ENCODE assay signal across 1 cellular context in genomic region chr20:47711046-47711752, GRCh38.
A peak's percentile ranks its signal among the peaks of the same experiment; 100 is the strongest.
TF ChIP-seq lines count a peak whose summit lies in the region.

No MANE protein-coding gene starts in this region.

TF ChIP-seq in HepG2, 621 proteins besides CTCF, POLR2A, EP300 and RAD21 (continued from another document and continues in another):
- TF ChIP-seq FOSL2 (CRISPR knock-in tag; IDR thresholded peaks at IDR 0.05) (peak; percentile 78), SMC3 (IDR thresholded peaks at IDR 0.05; ENCODE audit: low read length) (peak; percentile 47), ZNF282 (IDR thresholded peaks at IDR 0.05; ENCODE audit: partially characterized antibody) (no peak), KLF15 (CRISPR knock-in tag; IDR thresholded peaks at IDR 0.05; ENCODE audit: borderline replicate concordance) (no peak), STAG1 (CRISPR knock-in tag; IDR thresholded peaks at IDR 0.05) (no peak), RBM22 (optimal IDR thresholded peaks at IDR 0.05; ENCODE audit: low read length) (no peak), ZNF331 (CRISPR knock-in tag; IDR thresholded peaks at IDR 0.05) (peak; percentile 96), SCMH1 (CRISPR knock-in tag; IDR thresholded peaks at IDR 0.05; ENCODE audit: borderline replicate concordance) (no peak), ISX (CRISPR knock-in tag; conservative IDR thresholded peaks at IDR 0.05) (no peak), SOX5 (CRISPR knock-in tag; IDR thresholded peaks at IDR 0.05; ENCODE audit: borderline replicate concordance) (peak; percentile 93), E2F2 (CRISPR knock-in tag; IDR thresholded peaks at IDR 0.05; ENCODE audit: borderline replicate concordance) (no peak), RXRA (CRISPR knock-in tag; IDR thresholded peaks at IDR 0.05) (peak; percentile 86; the same call in 1 of the 2 replicates), ZNF773 (CRISPR knock-in tag; IDR thresholded peaks at IDR 0.05; ENCODE audit: borderline replicate concordance) (no peak), ZNF672 (CRISPR knock-in tag; IDR thresholded peaks at IDR 0.05) (no peak), SNRNP70 (IDR thresholded peaks at IDR 0.05; ENCODE audit: low read depth, low read length) (no peak), YEATS4 (CRISPR knock-in tag; IDR thresholded peaks at IDR 0.05; ENCODE audit: borderline replicate concordance) (peak; percentile 69), BRD4 (CRISPR knock-in tag; IDR thresholded peaks at IDR 0.05) (no peak), SP140L (CRISPR knock-in tag; IDR thresholded peaks at IDR 0.05; ENCODE audit: borderline replicate concordance) (0 out of 2 replicates have a peak, but pooled peaks have one; percentile 72), ARNT2 (CRISPR knock-in tag; IDR thresholded peaks at IDR 0.05; ENCODE audit: low read depth) (peak; percentile 62), KDM1A (CRISPR knock-in tag; IDR thresholded peaks at IDR 0.05) (peak; percentile 84), GMEB2 (CRISPR knock-in tag; IDR thresholded peaks at IDR 0.05; ENCODE audit: low read depth) (no peak), MAFK (conservative IDR thresholded peaks at IDR 0.05 in 1 of 2, IDR thresholded peaks at IDR 0.05 in 1 of 2; ENCODE audit: low read length in 2 of 2) (no peak), ZNF577 (CRISPR knock-in tag; IDR thresholded peaks at IDR 0.05; ENCODE audit: borderline replicate concordance, low read depth) (no peak), KLF12 (CRISPR knock-in tag; IDR thresholded peaks at IDR 0.05; ENCODE audit: borderline replicate concordance) (no peak), RFXANK (CRISPR knock-in tag; IDR thresholded peaks at IDR 0.05) (peak; percentile 71; the same call in 1 of the 2 replicates), GTF3A (CRISPR knock-in tag; conservative IDR thresholded peaks at IDR 0.05) (no peak), RBFOX2 (IDR thresholded peaks at IDR 0.05; ENCODE audit: low read depth, low read length) (no peak), TP53 (CRISPR knock-in tag; conservative IDR thresholded peaks at IDR 0.05) (no peak), FOXJ3 (CRISPR knock-in tag; IDR thresholded peaks at IDR 0.05; ENCODE audit: borderline replicate concordance) (0 out of 2 replicates have a peak, but pooled peaks have one; percentile 42), CEBPB (IDR thresholded peaks at IDR 0.05; ENCODE audit: borderline replicate concordance, low read depth, low read length) (peak; percentile 38; the same call in 1 of the 2 replicates), KLF16 (CRISPR knock-in tag; IDR thresholded peaks at IDR 0.05) (peak in 1 of 2 experiments; percentile 52; a peak in 1 of 4 replicates), HNF4A (CRISPR knock-in tag; IDR thresholded peaks at IDR 0.05) (peak; percentile 99), ARID3A (IDR thresholded peaks at IDR 0.05; ENCODE audit: low read depth, low read length) (no peak), SKI (IDR thresholded peaks at IDR 0.05; ENCODE audit: partially characterized antibody) (peak; percentile 95), ZNF263 (CRISPR knock-in tag; IDR thresholded peaks at IDR 0.05) (peak; percentile 74; the same call in 1 of the 2 replicates), ZNF414 (CRISPR knock-in tag; IDR thresholded peaks at IDR 0.05) (no peak), PPARG (CRISPR knock-in tag; conservative IDR thresholded peaks at IDR 0.05) (peak; percentile 90), ZNF234 (CRISPR knock-in tag; conservative IDR thresholded peaks at IDR 0.05) (no peak), TRIM24 (CRISPR knock-in tag; IDR thresholded peaks at IDR 0.05) (no peak), ZFP62 (CRISPR knock-in tag; IDR thresholded peaks at IDR 0.05) (no peak), TEAD2 (CRISPR knock-in tag; IDR thresholded peaks at IDR 0.05) (no peak), ZNF558 (CRISPR knock-in tag; IDR thresholded peaks at IDR 0.05; ENCODE audit: borderline replicate concordance) (no peak), HES4 (CRISPR knock-in tag; IDR thresholded peaks at IDR 0.05; ENCODE audit: borderline replicate concordance) (no peak), FOXC1 (CRISPR knock-in tag; IDR thresholded peaks at IDR 0.05; ENCODE audit: borderline replicate concordance) (peak; percentile 33; the same call in 1 of the 2 replicates), ZNF775 (CRISPR knock-in tag; IDR thresholded peaks at IDR 0.05; ENCODE audit: borderline replicate concordance) (no peak; the same call in 1 of the 2 replicates), TBP (CRISPR knock-in tag; IDR thresholded peaks at IDR 0.05) (no peak), HNRNPL (IDR thresholded peaks at IDR 0.05; ENCODE audit: low read depth, low read length) (peak; percentile 84)
- TF ChIP-seq, protein P1, sequence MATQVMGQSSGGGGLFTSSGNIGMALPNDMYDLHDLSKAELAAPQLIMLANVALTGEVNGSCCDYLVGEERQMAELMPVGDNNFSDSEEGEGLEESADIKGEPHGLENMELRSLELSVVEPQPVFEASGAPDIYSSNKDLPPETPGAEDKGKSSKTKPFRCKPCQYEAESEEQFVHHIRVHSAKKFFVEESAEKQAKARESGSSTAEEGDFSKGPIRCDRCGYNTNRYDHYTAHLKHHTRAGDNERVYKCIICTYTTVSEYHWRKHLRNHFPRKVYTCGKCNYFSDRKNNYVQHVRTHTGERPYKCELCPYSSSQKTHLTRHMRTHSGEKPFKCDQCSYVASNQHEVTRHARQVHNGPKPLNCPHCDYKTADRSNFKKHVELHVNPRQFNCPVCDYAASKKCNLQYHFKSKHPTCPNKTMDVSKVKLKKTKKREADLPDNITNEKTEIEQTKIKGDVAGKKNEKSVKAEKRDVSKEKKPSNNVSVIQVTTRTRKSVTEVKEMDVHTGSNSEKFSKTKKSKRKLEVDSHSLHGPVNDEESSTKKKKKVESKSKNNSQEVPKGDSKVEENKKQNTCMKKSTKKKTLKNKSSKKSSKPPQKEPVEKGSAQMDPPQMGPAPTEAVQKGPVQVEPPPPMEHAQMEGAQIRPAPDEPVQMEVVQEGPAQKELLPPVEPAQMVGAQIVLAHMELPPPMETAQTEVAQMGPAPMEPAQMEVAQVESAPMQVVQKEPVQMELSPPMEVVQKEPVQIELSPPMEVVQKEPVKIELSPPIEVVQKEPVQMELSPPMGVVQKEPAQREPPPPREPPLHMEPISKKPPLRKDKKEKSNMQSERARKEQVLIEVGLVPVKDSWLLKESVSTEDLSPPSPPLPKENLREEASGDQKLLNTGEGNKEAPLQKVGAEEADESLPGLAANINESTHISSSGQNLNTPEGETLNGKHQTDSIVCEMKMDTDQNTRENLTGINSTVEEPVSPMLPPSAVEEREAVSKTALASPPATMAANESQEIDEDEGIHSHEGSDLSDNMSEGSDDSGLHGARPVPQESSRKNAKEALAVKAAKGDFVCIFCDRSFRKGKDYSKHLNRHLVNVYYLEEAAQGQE (IDR thresholded peaks at IDR 0.05; ENCODE audit: borderline replicate concordance in 1 of 2, low read depth in 1 of 2, low read length in 2 of 2), result no peak
- TF ChIP-seq, protein P2, sequence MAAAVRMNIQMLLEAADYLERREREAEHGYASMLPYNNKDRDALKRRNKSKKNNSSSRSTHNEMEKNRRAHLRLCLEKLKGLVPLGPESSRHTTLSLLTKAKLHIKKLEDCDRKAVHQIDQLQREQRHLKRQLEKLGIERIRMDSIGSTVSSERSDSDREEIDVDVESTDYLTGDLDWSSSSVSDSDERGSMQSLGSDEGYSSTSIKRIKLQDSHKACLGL (CRISPR knock-in tag; IDR thresholded peaks at IDR 0.05), result peak; percentile 84
- TF ChIP-seq, protein P3, sequence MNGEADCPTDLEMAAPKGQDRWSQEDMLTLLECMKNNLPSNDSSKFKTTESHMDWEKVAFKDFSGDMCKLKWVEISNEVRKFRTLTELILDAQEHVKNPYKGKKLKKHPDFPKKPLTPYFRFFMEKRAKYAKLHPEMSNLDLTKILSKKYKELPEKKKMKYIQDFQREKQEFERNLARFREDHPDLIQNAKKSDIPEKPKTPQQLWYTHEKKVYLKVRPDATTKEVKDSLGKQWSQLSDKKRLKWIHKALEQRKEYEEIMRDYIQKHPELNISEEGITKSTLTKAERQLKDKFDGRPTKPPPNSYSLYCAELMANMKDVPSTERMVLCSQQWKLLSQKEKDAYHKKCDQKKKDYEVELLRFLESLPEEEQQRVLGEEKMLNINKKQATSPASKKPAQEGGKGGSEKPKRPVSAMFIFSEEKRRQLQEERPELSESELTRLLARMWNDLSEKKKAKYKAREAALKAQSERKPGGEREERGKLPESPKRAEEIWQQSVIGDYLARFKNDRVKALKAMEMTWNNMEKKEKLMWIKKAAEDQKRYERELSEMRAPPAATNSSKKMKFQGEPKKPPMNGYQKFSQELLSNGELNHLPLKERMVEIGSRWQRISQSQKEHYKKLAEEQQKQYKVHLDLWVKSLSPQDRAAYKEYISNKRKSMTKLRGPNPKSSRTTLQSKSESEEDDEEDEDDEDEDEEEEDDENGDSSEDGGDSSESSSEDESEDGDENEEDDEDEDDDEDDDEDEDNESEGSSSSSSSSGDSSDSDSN (CRISPR knock-in tag; IDR thresholded peaks at IDR 0.05), result peak; percentile 59; the same call in 1 of the 2 replicates
- TF ChIP-seq, protein P4, sequence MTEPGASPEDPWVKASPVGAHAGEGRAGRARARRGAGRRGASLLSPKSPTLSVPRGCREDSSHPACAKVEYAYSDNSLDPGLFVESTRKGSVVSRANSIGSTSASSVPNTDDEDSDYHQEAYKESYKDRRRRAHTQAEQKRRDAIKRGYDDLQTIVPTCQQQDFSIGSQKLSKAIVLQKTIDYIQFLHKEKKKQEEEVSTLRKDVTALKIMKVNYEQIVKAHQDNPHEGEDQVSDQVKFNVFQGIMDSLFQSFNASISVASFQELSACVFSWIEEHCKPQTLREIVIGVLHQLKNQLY (CRISPR knock-in tag; IDR thresholded peaks at IDR 0.05), result peak; percentile 94; the same call in 1 of the 2 replicates
- TF ChIP-seq, protein P5, sequence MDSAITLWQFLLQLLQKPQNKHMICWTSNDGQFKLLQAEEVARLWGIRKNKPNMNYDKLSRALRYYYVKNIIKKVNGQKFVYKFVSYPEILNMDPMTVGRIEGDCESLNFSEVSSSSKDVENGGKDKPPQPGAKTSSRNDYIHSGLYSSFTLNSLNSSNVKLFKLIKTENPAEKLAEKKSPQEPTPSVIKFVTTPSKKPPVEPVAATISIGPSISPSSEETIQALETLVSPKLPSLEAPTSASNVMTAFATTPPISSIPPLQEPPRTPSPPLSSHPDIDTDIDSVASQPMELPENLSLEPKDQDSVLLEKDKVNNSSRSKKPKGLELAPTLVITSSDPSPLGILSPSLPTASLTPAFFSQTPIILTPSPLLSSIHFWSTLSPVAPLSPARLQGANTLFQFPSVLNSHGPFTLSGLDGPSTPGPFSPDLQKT (CRISPR knock-in tag; IDR thresholded peaks at IDR 0.05; ENCODE audit: borderline replicate concordance), result no peak
- TF ChIP-seq, protein P6, sequence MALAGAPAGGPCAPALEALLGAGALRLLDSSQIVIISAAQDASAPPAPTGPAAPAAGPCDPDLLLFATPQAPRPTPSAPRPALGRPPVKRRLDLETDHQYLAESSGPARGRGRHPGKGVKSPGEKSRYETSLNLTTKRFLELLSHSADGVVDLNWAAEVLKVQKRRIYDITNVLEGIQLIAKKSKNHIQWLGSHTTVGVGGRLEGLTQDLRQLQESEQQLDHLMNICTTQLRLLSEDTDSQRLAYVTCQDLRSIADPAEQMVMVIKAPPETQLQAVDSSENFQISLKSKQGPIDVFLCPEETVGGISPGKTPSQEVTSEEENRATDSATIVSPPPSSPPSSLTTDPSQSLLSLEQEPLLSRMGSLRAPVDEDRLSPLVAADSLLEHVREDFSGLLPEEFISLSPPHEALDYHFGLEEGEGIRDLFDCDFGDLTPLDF (CRISPR knock-in tag; IDR thresholded peaks at IDR 0.05), result no peak
- TF ChIP-seq, protein P7, sequence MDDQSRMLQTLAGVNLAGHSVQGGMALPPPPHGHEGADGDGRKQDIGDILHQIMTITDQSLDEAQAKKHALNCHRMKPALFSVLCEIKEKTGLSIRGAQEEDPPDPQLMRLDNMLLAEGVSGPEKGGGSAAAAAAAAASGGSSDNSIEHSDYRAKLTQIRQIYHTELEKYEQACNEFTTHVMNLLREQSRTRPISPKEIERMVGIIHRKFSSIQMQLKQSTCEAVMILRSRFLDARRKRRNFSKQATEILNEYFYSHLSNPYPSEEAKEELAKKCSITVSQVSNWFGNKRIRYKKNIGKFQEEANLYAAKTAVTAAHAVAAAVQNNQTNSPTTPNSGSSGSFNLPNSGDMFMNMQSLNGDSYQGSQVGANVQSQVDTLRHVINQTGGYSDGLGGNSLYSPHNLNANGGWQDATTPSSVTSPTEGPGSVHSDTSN (CRISPR knock-in tag; IDR thresholded peaks at IDR 0.05; ENCODE audit: borderline replicate concordance), result no peak
